Comparison of ENCODE assay signal across 11 cellular contexts in the genomic region with DNA sequence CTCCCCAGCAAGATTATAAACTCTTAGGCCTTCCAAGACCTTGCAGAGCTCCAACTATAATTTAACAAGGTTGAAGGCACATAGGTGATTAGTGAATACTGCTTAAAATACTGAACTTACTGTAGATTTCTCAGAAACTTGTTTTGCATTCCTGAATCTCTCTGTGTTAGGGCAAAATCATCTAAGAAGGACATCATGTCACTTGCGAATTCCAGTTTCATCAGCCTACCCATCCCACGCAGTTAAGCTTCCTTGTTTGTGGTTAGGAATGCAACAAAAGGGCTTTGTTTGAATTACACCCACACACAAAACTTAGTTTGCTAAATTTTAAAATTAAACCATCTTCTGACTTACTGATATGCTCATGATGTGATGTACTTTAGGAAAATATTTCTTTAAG.
DNase-seq lines count a peak whose midpoint lies in the region; ATAC-seq and TF ChIP-seq lines count a peak whose summit lies in the region.
"Had no signal": no experiment of that assay in that cellular context is flagged by ENCODE, and none has a peak within 500 bp of the region (broad histone marks: within the 10 kb centered on the region; RNA-seq: fewer than 3 reads in every experiment).

No MANE protein-coding gene starts in this region.

- no peaks in the 10 kb centered on the region for H3K27me3 Mint-ChIP-seq in HFFc6 (ENCODE audit: insufficient read depth)

- H3K4me1 ChIP-seq in adipocyte (ENCODE audit: control insufficient read depth, insufficient read depth, low read length): peaks cover 27% of the 10 kb centered on the region
- peaks cover 0 to 29% (median 5%) of the 10 kb centered on the region in 9 donors for H3K4me1 ChIP-seq in heart right ventricle
- peaks cover 20 to 62% of the 10 kb centered on the region in 2 donors for H3K4me1 ChIP-seq in thoracic aorta (ENCODE audit: control insufficient read depth in 1 of 2, low read depth in 2 of 2)

- H3K9me3 Mint-ChIP-seq in HFFc6: 0 out of 2 replicates have a peak, but pooled peaks cover 3% of the 10 kb centered on the region
- H3K9me3 Mint-ChIP-seq: activated naive CD4-positive, alpha-beta T cell treated with anti-CD3 and anti-CD28 coated beads, Interleukin-2, amount 50 U/mL, for 72 hours; stimulated activated naive B cell treated with anti-CD40 and anti-IgM and Interleukin-4, amounts not matched to agents 10 μg/mL and 1 μg/mL and 100 μg/mL, for 72 hours had no signal

- DNase-seq in HFFc6 (peak; percentile 38), adipocyte (ENCODE audit: low read depth) (peak; percentile 77), heart right ventricle (no peak), thoracic aorta (ENCODE audit: low spot score) (no peak), putamen (ENCODE audit: low spot score) (no peak)
- DNase-seq: stimulated activated naive B cell treated with anti-CD40 and anti-IgM and Interleukin-4, amounts not matched to agents 10 μg/mL and 1 μg/mL and 100 μg/mL, for 72 hours had no signal

- TF ChIP-seq CTCF in HFFc6 (IDR thresholded peaks at IDR 0.05): no peak
- no peak for TF ChIP-seq CTCF in heart right ventricle (IDR thresholded peaks at IDR 0.05)
- no peak for TF ChIP-seq CTCF in thoracic aorta (IDR thresholded peaks at IDR 0.05)

- intact Hi-C loops in heart right ventricle (cut with DNase I): no loop called here

- H3K9ac ChIP-seq in adipocyte (ENCODE audit: low read length): peak overlapping the region; percentile 20

- 61 to 68% methylated on average over 2 of the region's 2 CpGs for WGBS in heart right ventricle, 2 donors

- H3K9me3 ChIP-seq in adipocyte (ENCODE audit: control insufficient read depth, low read length): no peaks in the 10 kb centered on the region
- no peaks in the 10 kb centered on the region for H3K9me3 ChIP-seq in heart right ventricle
- no peaks in the 10 kb centered on the region for H3K9me3 ChIP-seq in thoracic aorta
- H3K9me3 ChIP-seq: prostate gland had no signal

- peak overlapping the region; percentile 55 for H3K4me3 Mint-ChIP-seq in HFFc6
- H3K4me3 Mint-ChIP-seq: stimulated activated naive B cell treated with anti-CD40 and anti-IgM and Interleukin-4, amounts not matched to agents 10 μg/mL and 1 μg/mL and 100 μg/mL, for 72 hours had no signal

- peak overlapping the region in 1 of 10 donors; percentile 37 for H3K27ac ChIP-seq in heart right ventricle
- H3K27ac ChIP-seq in thoracic aorta: peak overlapping the region; percentile 22 to 32

- H3K36me3 ChIP-seq in adipocyte (ENCODE audit: control insufficient read depth, insufficient read depth, low read length, severe bottlenecking) (no peaks in the 10 kb centered on the region), heart right ventricle (no peaks in the 10 kb centered on the region), thoracic aorta (no peaks in the 10 kb centered on the region)
- H3K36me3 ChIP-seq: prostate gland had no signal

- H3K27ac Mint-ChIP-seq in HFFc6: peak overlapping the region; percentile 72
- H3K27ac Mint-ChIP-seq: activated naive CD4-positive, alpha-beta T cell treated with anti-CD3 and anti-CD28 coated beads, Interleukin-2, amount 50 U/mL, for 72 hours; stimulated activated naive B cell treated with anti-CD40 and anti-IgM and Interleukin-4, amounts not matched to agents 10 μg/mL and 1 μg/mL and 100 μg/mL, for 72 hours had no signal

- H3K36me3 Mint-ChIP-seq in HFFc6 (ENCODE audit: low read depth): peaks cover 29% of the 10 kb centered on the region
- H3K36me3 Mint-ChIP-seq: activated naive CD4-positive, alpha-beta T cell treated with anti-CD3 and anti-CD28 coated beads, Interleukin-2, amount 50 U/mL, for 72 hours; stimulated activated naive B cell treated with anti-CD40 and anti-IgM and Interleukin-4, amounts not matched to agents 10 μg/mL and 1 μg/mL and 100 μg/mL, for 72 hours had no signal

- ATAC-seq in heart right ventricle: peak in 5 of 8 donors; percentile 46 to 84 (median 62)
- ATAC-seq in thoracic aorta (ENCODE audit: insufficient number of reproducible peaks, low FRiP score, low read depth): no peak
- ATAC-seq in GM18909 (IDR thresholded peaks at IDR 0.05; ENCODE audit: poor library complexity, unreplicated experiment): no peak
- no peak for ATAC-seq in GM21447 (IDR thresholded peaks at IDR 0.05; ENCODE audit: unreplicated experiment)
- ATAC-seq: activated CD4-positive, CD25-positive, alpha-beta regulatory T cell treated with anti-CD3 and anti-CD28 coated beads, Interleukin-2, amount 50 U/mL, for 24 hours; activated naive CD4-positive, alpha-beta T cell treated with anti-CD3 and anti-CD28 coated beads, Interleukin-2, amount 50 U/mL, for 72 hours had no signal

- H3K27me3 ChIP-seq in adipocyte (replicated peaks; ENCODE audit: control insufficient read depth, insufficient read depth, low read length) (no peaks in the 10 kb centered on the region), heart right ventricle (no peaks in the 10 kb centered on the region), thoracic aorta (replicated peaks; ENCODE audit: insufficient read depth) (no peaks in the 10 kb centered on the region)

- peaks cover 82% of the 10 kb centered on the region for H3K4me1 Mint-ChIP-seq in HFFc6 (ENCODE audit: low read depth)

- H3K4me3 ChIP-seq in adipocyte (ENCODE audit: low read length): peak overlapping the region; percentile 0
- H3K4me3 ChIP-seq in heart right ventricle: no peak overlapping the region
- H3K4me3 ChIP-seq in thoracic aorta: no peak overlapping the region
- H3K4me3 ChIP-seq: prostate gland had no signal

Comparison
In these comparisons a context has a peak if more than half of its experiments do, and no peak if none do; other contexts are left out.
1. DNase-seq: peak in HFFc6 (single experiment) and adipocyte (single experiment); none in heart right ventricle (0 of 2), thoracic aorta (single experiment) and putamen (single experiment).
2. ATAC-seq: peak in heart right ventricle (5 of 8); none in thoracic aorta (single experiment), GM18909 (single experiment) and GM21447 (single experiment).